8 cellular contexts compared by ENCODE assay signal in genomic region chr12:121399391-121400331, GRCh38. TPM values are rescaled to one million over a fixed set of nuclear protein-coding genes. Genes with fewer than 3 reads are reported as not detected.
A peak's percentile ranks its signal among the peaks of the same experiment; 100 is the strongest.
DNase-seq lines count a peak whose midpoint lies in the region; ATAC-seq and TF ChIP-seq lines count a peak whose summit lies in the region.

Gene RNF34, plus strand, starts transcription at chr12:121400118. Its CDS starts 95 bp downstream, at chr12:121400213.

- no peak for TF ChIP-seq CTCF in progenitor cell of endocrine pancreas (IDR thresholded peaks at IDR 0.05; ENCODE audit: unreplicated experiment)

- H3K36me3 Mint-ChIP-seq in T-helper 17 cell (ENCODE audit: low read depth) (no peaks in the 10 kb centered on the region), progenitor cell of endocrine pancreas (ENCODE audit: insufficient read depth) (peaks cover 3% of the 10 kb centered on the region)

- no peaks in the 10 kb centered on the region for H3K9me3 Mint-ChIP-seq in progenitor cell of endocrine pancreas (ENCODE audit: low read depth)

- ATAC-seq in HG02885 (IDR thresholded peaks at IDR 0.05; ENCODE audit: poor library complexity, unreplicated experiment), result peak; percentile 93
- peak; percentile 91 for ATAC-seq in T-helper 17 cell
- peak; percentile 98 to 99 for ATAC-seq in left cardiac atrium

- H3K4me1 Mint-ChIP-seq in T-helper 17 cell (peaks cover 29% of the 10 kb centered on the region), progenitor cell of endocrine pancreas (ENCODE audit: low read depth) (peaks cover 21% of the 10 kb centered on the region)

- no peaks in the 10 kb centered on the region for H3K27me3 Mint-ChIP-seq in T-helper 17 cell
- H3K27me3 Mint-ChIP-seq in progenitor cell of endocrine pancreas, result no peaks in the 10 kb centered on the region

- no peaks in the 10 kb centered on the region for H3K9me3 ChIP-seq in T-helper 17 cell (ENCODE audit: control insufficient read depth, low read length, poor library complexity, severe bottlenecking)

- peak within 1 kb of the TSS; percentile 96 for H3K4me3 Mint-ChIP-seq in T-helper 17 cell
- H3K4me3 Mint-ChIP-seq in progenitor cell of endocrine pancreas (ENCODE audit: low read depth), result peak within 1 kb of the TSS; percentile 97

- DNase-seq in NCI-H1694 treated with DMSO at 0.1 percent for 48 hours (lab: John Stamatoyannopoulos, UW) (peak; percentile 95), T-helper 17 cell (peak; percentile 94 to 97 (median 96)), amygdala (lab: John Stamatoyannopoulos, UW) (peak; percentile 42 to 98 (median 95)), left cardiac atrium (peak; percentile 99), progenitor cell of endocrine pancreas (ENCODE audit: low spot score, unreplicated experiment) (peak; percentile 97), ureter (ENCODE audit: low spot score) (peak; percentile 99)

- TF ChIP-seq POLR2A in GM15510 (IDR thresholded peaks at IDR 0.05; ENCODE audit: borderline replicate concordance, extremely low read depth, insufficient read length), result peak; percentile 98

- intact Hi-C loops in left cardiac atrium (cut with DNase I), result loop anchor here in 1 of 2 donors (2.0 kb wide), 1 partner anchor 47 kb away; the partner anchor contains the start of gene ANAPC5

- H3K27ac Mint-ChIP-seq in T-helper 17 cell, result peak within 1 kb of the TSS; percentile 98
- H3K27ac Mint-ChIP-seq in progenitor cell of endocrine pancreas, result peak within 1 kb of the TSS; percentile 98

RNA-seq across cellular contexts. Expression of gene RNF34, which starts in this region (rescaled TPM):
- total RNA-seq in T-helper 17 cell (10 to 100 TPM; 63.8 to 63.9 TPM), left cardiac atrium (10 to 100 TPM; 21.4 to 23.5 TPM), progenitor cell of endocrine pancreas (65.5 and 65.7 TPM in 2 replicates), ureter (63.9 TPM)

Comparison
In these comparisons a context has a peak if more than half of its experiments do, and no peak if none do; other contexts are left out.
1. Peak in every context shown above with its lines: DNase-seq and ATAC-seq.